8 cellular contexts compared by ENCODE assay signal in the genomic region with DNA sequence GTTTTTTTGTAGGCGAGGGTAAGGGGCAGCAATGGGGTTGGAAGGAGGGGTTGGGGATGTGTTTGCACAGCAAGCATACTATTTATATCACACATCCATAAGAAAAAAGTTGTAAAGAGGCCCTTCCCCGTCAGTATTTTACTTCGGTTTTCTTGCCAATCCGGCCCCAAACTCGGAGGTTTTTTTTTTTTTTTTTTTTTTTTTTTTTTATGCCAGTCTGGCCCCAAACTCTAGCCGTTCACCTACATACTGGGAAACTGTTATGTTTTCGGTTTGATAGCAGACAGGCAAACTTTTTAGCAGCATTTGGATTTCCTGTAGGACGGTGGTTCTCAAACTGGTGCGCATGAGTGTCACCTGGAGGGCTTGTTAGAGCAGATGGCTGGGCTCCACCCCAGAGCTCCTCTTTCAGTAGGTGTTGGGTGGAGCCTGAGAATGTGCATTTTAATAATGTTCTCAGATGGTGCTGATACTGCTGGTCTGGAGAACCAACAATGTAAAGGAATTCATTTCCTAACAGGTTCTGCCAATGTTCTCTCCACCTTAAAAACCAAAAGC.
DNase-seq lines count a peak whose midpoint lies in the region; ATAC-seq and TF ChIP-seq lines count a peak whose summit lies in the region.

No MANE protein-coding gene starts in this region.

- H3F3A ChIP-seq in GM23248 (ENCODE audit: insufficient read depth) (0 out of 2 replicates have a peak, but pooled peaks cover 4% of the 10 kb centered on the region), OCI-LY1 (ENCODE audit: insufficient read depth, low read length) (no peaks in the 10 kb centered on the region)

- DNase-seq in GM23248, result no peak
- DNase-seq in neuronal stem cell (ENCODE audit: low spot score), result no peak
- DNase-seq in SIG-M5 treated with dmso at 0.1 percent for 504 hours (lab: John Stamatoyannopoulos, UW; ENCODE audit: unreplicated experiment), result no peak
- DNase-seq in activated CD8-positive, alpha-beta memory T cell treated with anti-CD3 and anti-CD28 coated beads for 24 hours, result no peak

- H3K9me3 ChIP-seq in GM23248 (ENCODE audit: low read depth) (no peaks in the 10 kb centered on the region), OCI-LY1 (ENCODE audit: low read length) (no peaks in the 10 kb centered on the region), duodenal mucosa (ENCODE audit: control insufficient read depth in 1 of 2, low read length in 2 of 2) (no peaks in the 10 kb centered on the region), neuronal stem cell (replicated peaks in 1 of 2; ENCODE audit: control insufficient read depth in 2 of 2, insufficient read depth in 1 of 2, low read depth in 1 of 2, low read length in 2 of 2) (peaks cover 0 to 2% of the 10 kb centered on the region in 2 donors)

- no peak overlapping the region for H2BK12ac ChIP-seq in neuronal stem cell (ENCODE audit: low read length)

- no peak overlapping the region for H2BK5ac ChIP-seq in neuronal stem cell (ENCODE audit: low read length)

- in situ Hi-C loops in GM23248 (cut with MboI), result loop anchor here (10.0 kb wide), 1 partner anchor 850 kb away; no protein-coding TSS in a partner anchor

- H2AK5ac ChIP-seq in neuronal stem cell (ENCODE audit: low read depth, low read length), result no peak overlapping the region

- no peak overlapping the region for H2BK15ac ChIP-seq in neuronal stem cell (ENCODE audit: low read length)

- no peaks in the 10 kb centered on the region for H3K27me3 ChIP-seq in GM23248 (replicated peaks; ENCODE audit: insufficient read depth)
- 0 out of 2 replicates have a peak, but pooled peaks cover 4% of the 10 kb centered on the region for H3K27me3 ChIP-seq in OCI-LY1 (ENCODE audit: insufficient read depth, low read length)
- peaks cover 0 to 4% of the 10 kb centered on the region in 2 donors for H3K27me3 ChIP-seq in duodenal mucosa (ENCODE audit: control insufficient read depth in 1 of 2, insufficient read depth in 2 of 2, low read length in 2 of 2)
- H3K27me3 ChIP-seq in neuronal stem cell (ENCODE audit: control insufficient read depth in 3 of 3, insufficient read depth in 3 of 3, low read depth in 1 of 3, low read length in 3 of 3), result peaks cover 0 to 18% (median 5%) of the 10 kb centered on the region in 3 experiments

- no peak overlapping the region for H2BK120ac ChIP-seq in neuronal stem cell (ENCODE audit: low read depth, low read length)

- H3K9ac ChIP-seq in GM23248 (peak overlapping the region; percentile 56), OCI-LY1 (ENCODE audit: low read length) (peak overlapping the region; percentile 42; the same call in 1 of the 2 replicates), duodenal mucosa (ENCODE audit: low read depth in 1 of 2, low read length in 2 of 2) (peak overlapping the region; percentile 40 to 58), neuronal stem cell (ENCODE audit: low read depth, low read length, poor library complexity) (no peak overlapping the region)

- peak overlapping the region; percentile 89 for H2AFZ ChIP-seq in GM23248
- H2AFZ ChIP-seq in OCI-LY1 (ENCODE audit: low read length), result no peak overlapping the region
- peak overlapping the region; percentile 94 for H2AFZ ChIP-seq in neuronal stem cell (ENCODE audit: low read length)

- no peak for ATAC-seq in HG03520 (IDR thresholded peaks at IDR 0.05; ENCODE audit: unreplicated experiment)
- no peak for ATAC-seq in HG03280 (IDR thresholded peaks at IDR 0.05; ENCODE audit: unreplicated experiment)

- H3K9me2 ChIP-seq in GM23248 (ENCODE audit: insufficient read depth) (no peaks in the 10 kb centered on the region), OCI-LY1 (ENCODE audit: low read depth, low read length) (no peaks in the 10 kb centered on the region)

- H3K27ac ChIP-seq in GM23248 (peak overlapping the region; percentile 49), OCI-LY1 (ENCODE audit: low read depth, low read length, poor library complexity, severe bottlenecking) (no peak overlapping the region), duodenal mucosa (ENCODE audit: low read depth, low read length) (no peak overlapping the region), neuronal stem cell (replicated peaks; ENCODE audit: low read length) (no peak overlapping the region)

- H3K36me3 ChIP-seq in GM23248 (ENCODE audit: low read depth), result no peaks in the 10 kb centered on the region
- H3K36me3 ChIP-seq in OCI-LY1 (ENCODE audit: insufficient read depth, low read length), result no peaks in the 10 kb centered on the region
- no peaks in the 10 kb centered on the region for H3K36me3 ChIP-seq in duodenal mucosa (ENCODE audit: control insufficient read depth in 1 of 2, insufficient read depth in 2 of 2, low read length in 2 of 2)
- no peaks in the 10 kb centered on the region for H3K36me3 ChIP-seq in neuronal stem cell (replicated peaks in 1 of 2; ENCODE audit: control insufficient read depth in 2 of 2, insufficient read depth in 2 of 2, low read length in 2 of 2)

- H3K79me1 ChIP-seq in neuronal stem cell (ENCODE audit: low read depth, low read length), result no peaks in the 10 kb centered on the region

- H3K79me2 ChIP-seq in GM23248 (ENCODE audit: insufficient read depth), result no peaks in the 10 kb centered on the region
- no peaks in the 10 kb centered on the region for H3K79me2 ChIP-seq in OCI-LY1 (ENCODE audit: insufficient read depth, low read length)

- no peak overlapping the region for H3K18ac ChIP-seq in neuronal stem cell (ENCODE audit: low read length)

- H4K91ac ChIP-seq in neuronal stem cell (ENCODE audit: low read depth, low read length, poor library complexity), result no peak overlapping the region

- no peak overlapping the region for H3K4ac ChIP-seq in neuronal stem cell (ENCODE audit: low read length)

- no peak overlapping the region for H3K14ac ChIP-seq in neuronal stem cell (ENCODE audit: low read length)

- no peak overlapping the region for H3K23ac ChIP-seq in neuronal stem cell (ENCODE audit: low read depth, low read length, poor library complexity)

- H3K4me1 ChIP-seq in GM23248 (ENCODE audit: insufficient read depth) (0 out of 2 replicates have a peak, but pooled peaks cover 3% of the 10 kb centered on the region), OCI-LY1 (ENCODE audit: insufficient read depth, low read length, severe bottlenecking) (peaks cover 17% of the 10 kb centered on the region), duodenal mucosa (ENCODE audit: control insufficient read depth in 1 of 2, insufficient read depth in 2 of 2, low read length in 2 of 2) (peaks cover 8 to 22% of the 10 kb centered on the region in 2 donors), neuronal stem cell (ENCODE audit: control insufficient read depth in 2 of 2, insufficient read depth in 1 of 2, low read depth in 1 of 2, low read length in 2 of 2) (peaks cover 4 to 7% of the 10 kb centered on the region in 2 donors)

- H4K20me1 ChIP-seq in GM23248 (ENCODE audit: insufficient read depth), result no peaks in the 10 kb centered on the region
- H4K20me1 ChIP-seq in OCI-LY1 (ENCODE audit: insufficient read depth, low read length), result no peaks in the 10 kb centered on the region

- H4K8ac ChIP-seq in neuronal stem cell (ENCODE audit: low read depth, low read length), result no peak overlapping the region

- TF ChIP-seq CTCF in OCI-LY1 (IDR thresholded peaks at IDR 0.05; ENCODE audit: low read length), result no peak

- H3K4me3 ChIP-seq in GM23248, result peak overlapping the region; percentile 80
- peak overlapping the region; percentile 53 for H3K4me3 ChIP-seq in OCI-LY1 (ENCODE audit: low read depth, low read length, poor library complexity, severe bottlenecking)
- H3K4me3 ChIP-seq in duodenal mucosa (ENCODE audit: low read depth in 1 of 2, low read length in 2 of 2), result peak overlapping the region; percentile 64 to 71
- H3K4me3 ChIP-seq in neuronal stem cell (ENCODE audit: low read length in 2 of 2), result peak overlapping the region in 1 of 2 donors; percentile 49

- WGBS in GM23248 (ENCODE audit: low coverage in 1 of 2, low lambda C conversion rate in 2 of 2, missing lambda C conversion rate in 2 of 2), 2 experiments, result 13 to 16% methylated on average over 9 of the region's 9 CpGs
- no CpG with 5 or more reads among the region's 9 CpGs for WGBS in neuronal stem cell (ENCODE audit: extremely low coverage in 2 of 2, insufficient read length in 2 of 2, insufficient replicate concordance in 1 of 2), 2 donors

- H3K4me2 ChIP-seq in GM23248 (ENCODE audit: unreplicated experiment) (peak overlapping the region; percentile 96), OCI-LY1 (ENCODE audit: low read length) (peak overlapping the region; percentile 93), neuronal stem cell (ENCODE audit: insufficient read depth, low read length, poor library complexity, severe bottlenecking) (peak overlapping the region; percentile 61)
